ENCODE assay signal across 9 cellular contexts in the genomic region with DNA sequence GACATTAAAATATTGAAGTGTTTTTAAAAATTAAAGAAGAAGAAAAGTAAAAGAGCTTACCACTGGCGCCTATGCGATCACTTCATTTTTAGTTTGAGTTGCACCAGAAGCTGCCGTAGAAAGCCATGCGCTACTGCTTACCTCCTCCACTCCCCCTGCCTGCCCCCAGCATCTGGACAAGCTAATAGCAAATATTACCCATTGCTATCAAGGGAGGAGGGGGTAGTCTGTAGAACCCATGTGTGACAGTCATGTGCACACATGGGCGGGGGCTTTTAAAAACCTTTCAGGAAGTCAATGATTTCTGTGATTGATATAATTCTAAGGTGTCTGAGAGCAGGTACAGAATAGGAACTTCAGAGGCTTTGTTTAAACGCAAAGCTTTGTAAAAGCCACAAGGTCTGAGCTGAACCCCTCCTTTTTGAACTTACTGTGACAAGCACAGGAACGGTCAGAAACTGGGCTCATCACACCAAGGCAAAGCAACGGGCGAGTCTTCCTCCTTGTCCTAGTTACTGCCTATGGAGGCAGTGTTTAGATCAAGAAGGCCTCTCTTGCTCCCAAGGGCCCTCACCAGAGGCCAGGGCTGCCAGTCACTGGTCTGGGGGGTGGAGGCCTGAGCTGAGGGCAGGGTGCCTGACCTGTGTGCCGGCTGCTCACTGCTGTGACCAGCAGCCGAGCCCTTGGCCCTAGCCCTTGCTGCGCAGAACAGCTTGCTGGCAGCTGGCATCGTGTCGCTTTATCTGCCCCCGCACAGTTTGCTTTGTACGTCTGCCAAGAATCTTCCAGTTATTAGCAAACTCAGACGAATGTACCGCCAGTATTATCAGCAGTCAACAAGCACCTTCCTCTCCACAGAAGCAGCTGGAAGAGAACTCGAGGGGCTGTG. TPM values are rescaled to one million over a fixed set of nuclear protein-coding genes. Genes with fewer than 3 reads are reported as not detected.
DNase-seq lines count a peak whose midpoint lies in the region; ATAC-seq and TF ChIP-seq lines count a peak whose summit lies in the region.
"Had no signal": no experiment of that assay in that cellular context is flagged by ENCODE, and none has a peak within 500 bp of the region (broad histone marks: within the 10 kb centered on the region; RNA-seq: fewer than 3 reads in every experiment).

No MANE protein-coding gene starts in this region.

- no peaks in the 10 kb centered on the region for H4K20me1 ChIP-seq in GM23248 (ENCODE audit: insufficient read depth)

- intact Hi-C loops in Panc1 (cut with micrococcal nuclease; ENCODE audit: unreplicated experiment), result no loop called here
- intact Hi-C loops in Right ventricle myocardium inferior (cut with DNase I), result no loop called here

- TF ChIP-seq CTCF in Panc1 (IDR thresholded peaks at IDR 0.05), result no peak

- no peak overlapping the region for H2AFZ ChIP-seq in GM23248

- in situ Hi-C loops in GM23248 (cut with MboI), result no loop called here
- in situ Hi-C loops in Panc1 (cut with HindIII; ENCODE audit: low pct_unique_long_range_greater_than_20kb, low sequenced_read_pairs), result no loop called here

- H3K9ac ChIP-seq in GM23248 (no peak overlapping the region), rectal smooth muscle tissue (ENCODE audit: low read length) (no peak overlapping the region)

- POLR2A ChIA-PET in Panc1 (lab: Charles Lee), result no interaction called here

- H3K27me3 ChIP-seq in GM23248 (replicated peaks; ENCODE audit: insufficient read depth) (no peaks in the 10 kb centered on the region), Panc1 (ENCODE audit: control insufficient read depth, insufficient read depth, low read length) (no peaks in the 10 kb centered on the region), rectal smooth muscle tissue (ENCODE audit: control insufficient read depth, insufficient read depth, low read length) (no peaks in the 10 kb centered on the region)

- DNase-seq in GM23248 (peak; percentile 55), Panc1 (ENCODE audit: low read depth, low spot score) (no peak), Right ventricle myocardium inferior (ENCODE audit: missing footprints) (no peak), A172 (ENCODE audit: low spot score) (no peak)
- DNase-seq in activated naive CD4-positive, alpha-beta T cell treated with anti-CD3 and anti-CD28 coated beads, Interleukin-2, amount 50 U/mL, for 16 hours, result no peak

- CTCF ChIA-PET in Panc1 (lab: Charles Lee), result interaction anchor here (0.6 kb wide), 1 partner anchor 317 kb away, joined by 3 read pairs; no protein-coding TSS in a partner anchor

- TSS peak; percentile 50 for BruUV-seq in Panc1 (replicated peaks; lab: Mats Ljungman, UMichigan)

- 62 to 70% methylated on average over 19 of the region's 19 CpGs for WGBS in GM23248 (ENCODE audit: low coverage in 1 of 2, low lambda C conversion rate in 2 of 2, missing lambda C conversion rate in 2 of 2), 2 experiments

- H3K4me1 ChIP-seq in GM23248 (ENCODE audit: insufficient read depth) (no peaks in the 10 kb centered on the region), Panc1 (ENCODE audit: control insufficient read depth, insufficient read depth, low read length) (peaks cover 22% of the 10 kb centered on the region), rectal smooth muscle tissue (ENCODE audit: control insufficient read depth, insufficient read depth, low read length) (no peaks in the 10 kb centered on the region)

- ATAC-seq in Panc1 (peak; percentile 73), Right ventricle myocardium inferior (peak; percentile 94), GM21390 (IDR thresholded peaks at IDR 0.05; ENCODE audit: unreplicated experiment) (no peak)
- no peak for ATAC-seq in activated CD4-positive, CD25-positive, alpha-beta regulatory T cell treated with anti-CD3 and anti-CD28 coated beads, Interleukin-2, amount 50 U/mL, for 24 hours

- H3F3A ChIP-seq in GM23248 (ENCODE audit: insufficient read depth), result peaks cover 40% of the 10 kb centered on the region

- H3K79me2 ChIP-seq in GM23248 (ENCODE audit: insufficient read depth), result 0 out of 2 replicates have a peak, but pooled peaks cover 4% of the 10 kb centered on the region

- H3K9me3 ChIP-seq in GM23248 (ENCODE audit: low read depth) (no peaks in the 10 kb centered on the region), Panc1 (ENCODE audit: control insufficient read depth, insufficient read depth, low read depth, low read length) (no peaks in the 10 kb centered on the region)

- H3K27ac ChIP-seq in GM23248, result no peak overlapping the region
- H3K27ac ChIP-seq in Panc1 (ENCODE audit: low read length), result peak overlapping the region; percentile 57
- peak overlapping the region; percentile 14 for H3K27ac ChIP-seq in rectal smooth muscle tissue (ENCODE audit: low read depth, low read length)
- H3K27ac ChIP-seq: SK-N-MC had no signal

- H3K9me2 ChIP-seq in GM23248 (ENCODE audit: insufficient read depth), result no peaks in the 10 kb centered on the region

- H3K36me3 ChIP-seq in GM23248 (ENCODE audit: low read depth) (peaks cover 59% of the 10 kb centered on the region), Panc1 (ENCODE audit: control insufficient read depth, insufficient read depth, low read length) (peaks cover 13% of the 10 kb centered on the region), rectal smooth muscle tissue (ENCODE audit: control insufficient read depth, insufficient read depth, low read length) (peaks cover 21% of the 10 kb centered on the region)

- no peak overlapping the region for H3K4me3 ChIP-seq in GM23248
- H3K4me3 ChIP-seq in Panc1 (ENCODE audit: low read depth in 2 of 2, low read length in 2 of 2), result no peak overlapping the region
- no peak overlapping the region for H3K4me3 ChIP-seq in rectal smooth muscle tissue (ENCODE audit: low read length)
- H3K4me3 ChIP-seq: SK-N-MC had no signal

- H3K4me2 ChIP-seq in GM23248 (ENCODE audit: unreplicated experiment), result no peak overlapping the region

RNA-seq across cellular contexts. Expression of gene GINS2, which starts 15.0 kb away (rescaled TPM):
- total RNA-seq in GM23248 (2014; rRNA removed; shearing (Covaris generic)), result 3.8 and 9.9 TPM in 2 replicates
- 6.5 and 8.9 TPM in 2 replicates for polyA plus RNA-seq in GM23248 (2016; fragmentation: Nextera tagmentation; extraction: Ambion mirVana)
- total RNA-seq in Panc1 (2021; ENCODE audit: unreplicated experiment) (12.0 TPM), Right ventricle myocardium inferior (1.4 TPM)
- polyA plus RNA-seq in Panc1 (2012; ENCODE audit: insufficient read length), result 4.2 TPM
- total RNA-seq in A172 (2014; rRNA removed; shearing (Covaris generic)), result 67.4 and 68.3 TPM in 2 replicates

Comparison
In these comparisons a context has a peak if more than half of its experiments do, and no peak if none do; other contexts are left out.
1. ATAC-seq: peak in Panc1 (single experiment) and Right ventricle myocardium inferior (single experiment); none in GM21390 (single experiment) and activated CD4-positive, CD25-positive, alpha-beta regulatory T cell treated with anti-CD3 and anti-CD28 coated beads, Interleukin-2, amount 50 U/mL, for 24 hours (0 of 2).